In genomic region chr21:28833609-28834008, GRCh38 we compare ENCODE assay signal across 12 cellular contexts.
"Had no signal": no experiment of that assay in that cellular context is flagged by ENCODE, and none has a peak within 500 bp of the region (broad histone marks: within the 10 kb centered on the region; RNA-seq: fewer than 3 reads in every experiment).

No MANE protein-coding gene starts in this region.

- H3K27me3 ChIP-seq: dorsolateral prefrontal cortex, esophagus muscularis mucosa, left lung, thyroid gland had no signal

- H3K27ac Mint-ChIP-seq: stimulated activated naive B cell treated with anti-CD40 and anti-IgM and Interleukin-4, amounts not matched to agents 10 μg/mL and 1 μg/mL and 100 μg/mL, for 72 hours had no signal

- H3K36me3 ChIP-seq: esophagus muscularis mucosa, left lung, thyroid gland had no signal

- H3K4me1 ChIP-seq: thyroid gland had no signal

- H3K9me3 ChIP-seq: esophagus muscularis mucosa, left lung, thyroid gland had no signal

- H3K4me3 Mint-ChIP-seq: stimulated activated naive B cell treated with anti-CD40 and anti-IgM and Interleukin-4, amounts not matched to agents 10 μg/mL and 1 μg/mL and 100 μg/mL, for 72 hours had no signal

- H3K36me3 Mint-ChIP-seq: naive B cell had no signal

- ATAC-seq: activated T-cell treated with anti-CD3 and anti-CD28 coated beads, Interleukin-2, amount 50 U/mL, for 4 hours; left lung; stimulated activated naive B cell treated with anti-CD40 and anti-IgM and Interleukin-4, amounts not matched to agents 10 μg/mL and 1 μg/mL and 100 μg/mL, for 72 hours had no signal

- H3K9me3 Mint-ChIP-seq: activated T-cell treated with anti-CD3 and anti-CD28 coated beads, Interleukin-2, amount 50 U/mL, for 4 hours had no signal

- H3K27me3 Mint-ChIP-seq: naive B cell had no signal

- H3K27ac ChIP-seq: dorsolateral prefrontal cortex, esophagus muscularis mucosa, left lung, thyroid gland had no signal

- H3K4me3 ChIP-seq: dorsolateral prefrontal cortex, esophagus muscularis mucosa, left lung, thyroid gland had no signal

- DNase-seq: activated CD4-positive, alpha-beta T cell treated with anti-CD3 and anti-CD28 coated beads for 4 hours; activated naive CD4-positive, alpha-beta T cell; activated T-cell treated with anti-CD3 and anti-CD28 coated beads, Interleukin-2, amount 50 U/mL, for 4 hours; dorsolateral prefrontal cortex; hippocampal formation; kidney; left lung; naive B cell; stimulated activated CD4-positive, alpha-beta T cell treated with anti-CD3 and anti-CD28 coated beads, Interleukin-2, amount 100 ng/mL, for 48 hours; stimulated activated naive B cell treated with anti-CD40 and anti-IgM and Interleukin-4, amounts not matched to agents 10 μg/mL and 1 μg/mL and 100 μg/mL, for 72 hours; thyroid gland had no signal
